ENCODE assay signal across 16 cellular contexts in genomic region chr2:46716806-46717732, GRCh38. TPM values are rescaled to one million over a fixed set of nuclear protein-coding genes. Genes with fewer than 3 reads are reported as not detected.
DNase-seq lines count a peak whose midpoint lies in the region; ATAC-seq and TF ChIP-seq lines count a peak whose summit lies in the region.
"Had no signal": no experiment of that assay in that cellular context is flagged by ENCODE, and none has a peak within 500 bp of the region (broad histone marks: within the 10 kb centered on the region; RNA-seq: fewer than 3 reads in every experiment).

No MANE protein-coding gene starts in this region.

- WGBS in H9 (ENCODE audit: extremely low coverage, insufficient read length, low lambda C conversion rate), result no CpG with 5 or more reads among the region's 11 CpGs

- no peak overlapping the region for H3T11ph ChIP-seq in H9 (ENCODE audit: low read length)

- H3K9ac ChIP-seq in H9 (ENCODE audit: extremely low read depth, insufficient read length, low read length) (no peak overlapping the region), skeletal muscle tissue (ENCODE audit: low read depth in 1 of 3, low read length in 3 of 3) (peak overlapping the region in 1 of 3 donors; percentile 4)

- H3K4me2 ChIP-seq in H9 (ENCODE audit: insufficient read depth, insufficient read length, low read length), result no peak overlapping the region

- no peak overlapping the region for H2BK12ac ChIP-seq in H9 (ENCODE audit: insufficient read length, low read depth, low read length)

- H3K4me3 ChIP-seq in SJSA1, result peak overlapping the region; percentile 9
- H3K4me3 ChIP-seq in fibroblast of mammary gland (ENCODE audit: control insufficient read depth, low read depth, low read length), result peak overlapping the region; percentile 11
- H3K4me3 ChIP-seq in skeletal muscle tissue (ENCODE audit: low read length in 3 of 3), result peak overlapping the region in 1 of 3 donors; percentile 27
- H3K4me3 ChIP-seq: cardiac muscle cell had no signal

- no peak overlapping the region for H3K27ac ChIP-seq in H9 (ENCODE audit: insufficient read length, low read depth, low read length)
- H3K27ac ChIP-seq in SJSA1, result peak overlapping the region; percentile 55
- H3K27ac ChIP-seq in skeletal muscle tissue (ENCODE audit: low read depth, low read length), result peak overlapping the region; percentile 8
- H3K27ac ChIP-seq: cardiac muscle cell, epithelial cell of prostate, RWPE1 had no signal

- no peaks in the 10 kb centered on the region for H3K27me3 Mint-ChIP-seq in H9 (ENCODE audit: low read depth)
- H3K27me3 Mint-ChIP-seq in stimulated activated memory B cell treated with anti-CD40 and anti-IgM and Interleukin-4, amounts not matched to agents 10 μg/mL and 1 μg/mL and 100 μg/mL, for 72 hours, result no peaks in the 10 kb centered on the region
- H3K27me3 Mint-ChIP-seq: CD4-positive, alpha-beta memory T cell; naive thymus-derived CD8-positive, alpha-beta T cell had no signal

- H3K36me3 Mint-ChIP-seq in H9 (ENCODE audit: insufficient read depth in 1 of 3, low read depth in 3 of 3), result peaks cover 11 to 18% (median 15%) of the 10 kb centered on the region in 3 experiments
- peaks cover 50% of the 10 kb centered on the region for H3K36me3 Mint-ChIP-seq in stimulated activated memory B cell treated with anti-CD40 and anti-IgM and Interleukin-4, amounts not matched to agents 10 μg/mL and 1 μg/mL and 100 μg/mL, for 72 hours

- DNase-seq in H9 (no peak), SJSA1 (ENCODE audit: low read depth in 1 of 2, low spot score in 2 of 2) (peak in 1 of 2 experiments; percentile 43), fibroblast of mammary gland (ENCODE audit: low read depth) (peak; percentile 65), NCI-H128 (lab: John Stamatoyannopoulos, UW; ENCODE audit: unreplicated experiment) (no peak), SKM-1 (lab: John Stamatoyannopoulos, UW; ENCODE audit: unreplicated experiment) (no peak), OCI-M1 (lab: John Stamatoyannopoulos, UW) (no peak)
- DNase-seq: CD4-positive, alpha-beta memory T cell; GOT3; Kasumi-1; naive thymus-derived CD8-positive, alpha-beta T cell; NCI-H2227 treated with DMSO at 0.1 percent for 48 hours had no signal

- H3K23ac ChIP-seq in H9 (ENCODE audit: insufficient read length, low read depth, low read length), result no peak overlapping the region

- no peak overlapping the region for H3K4me3 Mint-ChIP-seq in H9
- no peak overlapping the region for H3K4me3 Mint-ChIP-seq in stimulated activated memory B cell treated with anti-CD40 and anti-IgM and Interleukin-4, amounts not matched to agents 10 μg/mL and 1 μg/mL and 100 μg/mL, for 72 hours

- H3K56ac ChIP-seq in H9 (ENCODE audit: insufficient read length, low read depth, low read length), result no peak overlapping the region

- peaks cover 9% of the 10 kb centered on the region; the same call in 1 of the 2 replicates for H3K4me1 ChIP-seq in H9 (ENCODE audit: insufficient read depth, low read length)
- peaks cover 38% of the 10 kb centered on the region for H3K4me1 ChIP-seq in SJSA1 (replicated peaks)
- H3K4me1 ChIP-seq in skeletal muscle tissue (ENCODE audit: control insufficient read depth in 3 of 3, insufficient read depth in 3 of 3, low read length in 3 of 3), result peaks cover 14 to 20% (median 19%) of the 10 kb centered on the region in 3 donors

- no peaks in the 10 kb centered on the region for H4K20me1 ChIP-seq in H9 (ENCODE audit: control insufficient read depth, insufficient read depth, insufficient read length)

- H3K4me1 Mint-ChIP-seq in H9, result peaks cover 35 to 37% of the 10 kb centered on the region in 2 experiments
- peaks cover 54% of the 10 kb centered on the region for H3K4me1 Mint-ChIP-seq in stimulated activated memory B cell treated with anti-CD40 and anti-IgM and Interleukin-4, amounts not matched to agents 10 μg/mL and 1 μg/mL and 100 μg/mL, for 72 hours

- H3K23me2 ChIP-seq in H9 (ENCODE audit: insufficient read length, low read depth, low read length, poor library complexity, severe bottlenecking), result no peaks in the 10 kb centered on the region

- no peak overlapping the region for H4K8ac ChIP-seq in H9 (replicated peaks; ENCODE audit: insufficient read length, low read depth, low read length)

- H3K36me3 ChIP-seq in SJSA1, result 0 out of 2 replicates have a peak, but pooled peaks cover 8% of the 10 kb centered on the region
- H3K36me3 ChIP-seq in skeletal muscle tissue (ENCODE audit: control insufficient read depth in 3 of 3, insufficient read depth in 3 of 3, low read length in 3 of 3), result no peaks in the 10 kb centered on the region
- H3K36me3 ChIP-seq: cardiac muscle cell had no signal

- no peak overlapping the region for H3K18ac ChIP-seq in H9 (ENCODE audit: insufficient read length, low read depth, low read length)

- no peak overlapping the region for H3K4ac ChIP-seq in H9 (ENCODE audit: low read depth, low read length)

- no peaks in the 10 kb centered on the region for H3K79me1 ChIP-seq in H9 (ENCODE audit: insufficient read depth, low read depth, low read length, poor library complexity, severe bottlenecking)

- peaks cover 16% of the 10 kb centered on the region in 2 experiments for H3K9me3 Mint-ChIP-seq in H9
- peaks cover 19% of the 10 kb centered on the region for H3K9me3 Mint-ChIP-seq in stimulated activated memory B cell treated with anti-CD40 and anti-IgM and Interleukin-4, amounts not matched to agents 10 μg/mL and 1 μg/mL and 100 μg/mL, for 72 hours

- no peak for ATAC-seq in stimulated activated memory B cell treated with anti-CD40 and anti-IgM and Interleukin-4, amounts not matched to agents 10 μg/mL and 1 μg/mL and 100 μg/mL, for 72 hours
- ATAC-seq: naive thymus-derived CD8-positive, alpha-beta T cell had no signal

- H2AFZ ChIP-seq in H9 (ENCODE audit: low read length), result no peak overlapping the region

- H3K14ac ChIP-seq in H9 (ENCODE audit: insufficient read depth, low read length), result no peak overlapping the region

- H4K5ac ChIP-seq in H9 (ENCODE audit: insufficient read length, low read depth, low read length), result no peak overlapping the region

- H2BK15ac ChIP-seq in H9 (ENCODE audit: low read depth, low read length), result no peak overlapping the region

- H3K9me3 ChIP-seq in H9 (ENCODE audit: control insufficient read depth, low read depth, low read length) (no peaks in the 10 kb centered on the region), SJSA1 (replicated peaks) (peaks cover 7% of the 10 kb centered on the region), skeletal muscle tissue (ENCODE audit: control insufficient read depth in 3 of 3, low read length in 3 of 3) (no peaks in the 10 kb centered on the region)

- H3K27ac Mint-ChIP-seq in H9, result peak overlapping the region; percentile 41 to 77 (median 73)
- H3K27ac Mint-ChIP-seq in stimulated activated memory B cell treated with anti-CD40 and anti-IgM and Interleukin-4, amounts not matched to agents 10 μg/mL and 1 μg/mL and 100 μg/mL, for 72 hours, result no peak overlapping the region
- H3K27ac Mint-ChIP-seq: CD4-positive, alpha-beta memory T cell had no signal

- H2BK20ac ChIP-seq in H9 (ENCODE audit: low read depth, low read length, poor library complexity, severe bottlenecking), result no peak overlapping the region

- TF ChIP-seq CTCF in H9 (conservative IDR thresholded peaks at IDR 0.05), result no peak
- TF ChIP-seq CTCF in fibroblast of mammary gland (conservative IDR thresholded peaks at IDR 0.05; ENCODE audit: control insufficient read depth, insufficient read depth, low read depth, low read length), result no peak

- no peak overlapping the region for H4K91ac ChIP-seq in H9 (ENCODE audit: insufficient read length, low read depth, low read length)

- H2BK5ac ChIP-seq in H9 (ENCODE audit: insufficient read length, low read length), result no peak overlapping the region

- no peak overlapping the region for H2AK5ac ChIP-seq in H9 (ENCODE audit: insufficient read length, low read length)

- H2BK120ac ChIP-seq in H9 (ENCODE audit: low read depth, low read length, poor library complexity, severe bottlenecking), result no peak overlapping the region

- H3K27me3 ChIP-seq in H9 (ENCODE audit: insufficient read depth, low read length) (no peaks in the 10 kb centered on the region), SJSA1 (replicated peaks) (no peaks in the 10 kb centered on the region), skeletal muscle tissue (ENCODE audit: control insufficient read depth in 3 of 3, insufficient read depth in 3 of 3, low read length in 3 of 3) (no peaks in the 10 kb centered on the region)
- H3K27me3 ChIP-seq: cardiac muscle cell had no signal

- H3K79me2 ChIP-seq in H9 (ENCODE audit: insufficient read depth, low read length), result peaks cover 18% of the 10 kb centered on the region; the same call in 1 of the 2 replicates

RNA-seq across cellular contexts. Expression of gene SOCS5, which starts 18.0 kb away (rescaled TPM):
- total RNA-seq in H9 (2021), result 14.0 and 15.1 TPM in 2 replicates
- total RNA-seq in SJSA1 (2014; rRNA removed; shearing (Covaris generic)), result 31.6 and 33.6 TPM in 2 replicates
- total RNA-seq in skeletal muscle tissue, result 35.0 TPM
